In genomic region chr20:24790746-24791283, GRCh38 we compare ENCODE assay signal across 26 cellular contexts.
"Had no signal": no experiment of that assay in that cellular context is flagged by ENCODE, and none has a peak within 500 bp of the region (broad histone marks: within the 10 kb centered on the region; RNA-seq: fewer than 3 reads in every experiment).

No MANE protein-coding gene starts in this region.

- DNase-seq: activated CD4-positive, alpha-beta memory T cell treated with anti-CD3 and anti-CD28 coated beads, Interleukin-2, amount 10 ng/mL, durations not matched to agents 7 days and 5 days; activated CD4-positive, alpha-beta T cell treated with anti-CD3 and anti-CD28 coated beads, Interleukin-2, amount 10 ng/mL, durations not matched to agents 24 days and 14 days; activated CD4-positive, CD25-positive, alpha-beta regulatory T cell treated with anti-CD3 and anti-CD28 coated beads, Interleukin-2, amount 50 U/mL, for 72 hours; activated naive CD8-positive, alpha-beta T cell treated with anti-CD3 and anti-CD28 coated beads, Interleukin-2, amount 50 U/mL, for 24 hours; activated T-cell treated with anti-CD3 and anti-CD28 coated beads, Interleukin-2, amount 50 U/mL, for 4 hours; central memory CD4-positive, alpha-beta T cell; effector CD8-positive, alpha-beta T cell; gastrocnemius medialis; glutamatergic neuron; immature natural killer cell; kidney; left colon; naive B cell; nephron progenitor cell; ovary; stimulated activated CD4-positive, alpha-beta T cell treated with anti-CD3 and anti-CD28 coated beads, Interleukin-2, amount 100 ng/mL, for 48 hours; stimulated activated naive CD8-positive, alpha-beta T cell treated with anti-CD3 and anti-CD28 coated beads, Interleukin-15, Interleukin-2, amounts not matched to agents 100 U/mL and 50 U/mL, for 24 hours; T1000; trophoblast cell; WERI-Rb-1 had no signal

- H3K36me3 Mint-ChIP-seq: activated naive CD4-positive, alpha-beta T cell treated with anti-CD3 and anti-CD28 coated beads, Interleukin-2, amount 50 U/mL, for 24 hours; immature natural killer cell; mesothelial cell of epicardium; naive B cell had no signal

- H3K36me3 ChIP-seq: breast epithelium, gastrocnemius medialis, ovary, thoracic aorta, WERI-Rb-1 had no signal

- H3K4me1 ChIP-seq: breast epithelium, gastrocnemius medialis had no signal

- H3K4me3 ChIP-seq: breast epithelium, gastrocnemius medialis, ovary, thoracic aorta had no signal

- H3K27ac Mint-ChIP-seq: activated CD4-positive, alpha-beta memory T cell treated with anti-CD3 and anti-CD28 coated beads, Interleukin-2, amount 10 ng/mL, durations not matched to agents 7 days and 5 days; activated CD4-positive, alpha-beta T cell treated with anti-CD3 and anti-CD28 coated beads, Interleukin-2, amount 10 ng/mL, durations not matched to agents 24 days and 14 days; activated naive CD4-positive, alpha-beta T cell treated with anti-CD3 and anti-CD28 coated beads, Interleukin-2, amount 50 U/mL, for 24 hours; activated naive CD8-positive, alpha-beta T cell treated with anti-CD3 and anti-CD28 coated beads, Interleukin-2, amount 50 U/mL, for 24 hours; activated T-helper 2 cell treated with anti-CD3 and anti-CD28 coated beads, Interferon-gamma antibody, Interleukin-2, Interleukin-4, amounts not matched to agents 10 μg/mL and 5 μg/mL and 100 μg/mL, durations not matched to agents 14 hours and 24 hours and 36 hours; mesothelial cell of epicardium; nephron progenitor cell; progenitor cell of endocrine pancreas had no signal

- H3K27me3 Mint-ChIP-seq: activated CD4-positive, alpha-beta T cell treated with anti-CD3 and anti-CD28 coated beads, Interleukin-2, amount 10 ng/mL, durations not matched to agents 24 days and 14 days; activated naive CD4-positive, alpha-beta T cell treated with anti-CD3 and anti-CD28 coated beads, Interleukin-2, amount 50 U/mL, for 24 hours had no signal

- H3K9me3 ChIP-seq: breast epithelium, gastrocnemius medialis, ovary, thoracic aorta had no signal

- H3K27ac ChIP-seq: breast epithelium, gastrocnemius medialis, ovary, thoracic aorta, WERI-Rb-1 had no signal

- H3K27me3 ChIP-seq: gastrocnemius medialis, ovary had no signal

- ATAC-seq: activated naive CD8-positive, alpha-beta T cell treated with anti-CD3 and anti-CD28 coated beads, Interleukin-2, amount 50 U/mL, for 24 hours; activated T-cell treated with anti-CD3 and anti-CD28 coated beads, Interleukin-2, amount 50 U/mL, for 4 hours; gastrocnemius medialis; left colon; stimulated activated naive CD8-positive, alpha-beta T cell treated with anti-CD3 and anti-CD28 coated beads, Interleukin-15, Interleukin-2, amounts not matched to agents 100 U/mL and 50 U/mL, for 24 hours had no signal

- H3K9me3 Mint-ChIP-seq: activated CD4-positive, alpha-beta memory T cell treated with anti-CD3 and anti-CD28 coated beads, Interleukin-2, amount 10 ng/mL, durations not matched to agents 7 days and 5 days; activated CD4-positive, alpha-beta T cell treated with anti-CD3 and anti-CD28 coated beads, Interleukin-2, amount 10 ng/mL, durations not matched to agents 24 days and 14 days; activated naive CD4-positive, alpha-beta T cell treated with anti-CD3 and anti-CD28 coated beads, Interleukin-2, amount 50 U/mL, for 24 hours; activated naive CD8-positive, alpha-beta T cell treated with anti-CD3 and anti-CD28 coated beads, Interleukin-2, amount 50 U/mL, for 24 hours; activated T-cell treated with anti-CD3 and anti-CD28 coated beads, Interleukin-2, amount 50 U/mL, for 4 hours; activated T-helper 2 cell treated with anti-CD3 and anti-CD28 coated beads, Interferon-gamma antibody, Interleukin-2, Interleukin-4, amounts not matched to agents 10 μg/mL and 5 μg/mL and 100 μg/mL, durations not matched to agents 14 hours and 24 hours and 36 hours; immature natural killer cell; mesothelial cell of epicardium; nephron progenitor cell had no signal

- H3K4me3 Mint-ChIP-seq: activated CD4-positive, alpha-beta memory T cell treated with anti-CD3 and anti-CD28 coated beads, Interleukin-2, amount 10 ng/mL, durations not matched to agents 7 days and 5 days; activated CD4-positive, alpha-beta T cell treated with anti-CD3 and anti-CD28 coated beads, Interleukin-2, amount 10 ng/mL, durations not matched to agents 24 days and 14 days; activated naive CD4-positive, alpha-beta T cell treated with anti-CD3 and anti-CD28 coated beads, Interleukin-2, amount 50 U/mL, for 24 hours; activated naive CD8-positive, alpha-beta T cell treated with anti-CD3 and anti-CD28 coated beads, Interleukin-2, amount 50 U/mL, for 24 hours; activated T-cell treated with anti-CD3 and anti-CD28 coated beads, Interleukin-2, amount 50 U/mL, for 4 hours; immature natural killer cell; mesothelial cell of epicardium; naive B cell; nephron progenitor cell had no signal

- H3K4me1 Mint-ChIP-seq: activated naive CD4-positive, alpha-beta T cell treated with anti-CD3 and anti-CD28 coated beads, Interleukin-2, amount 50 U/mL, for 24 hours; activated naive CD8-positive, alpha-beta T cell treated with anti-CD3 and anti-CD28 coated beads, Interleukin-2, amount 50 U/mL, for 24 hours; immature natural killer cell; naive B cell had no signal
